Comparison of ENCODE assay signal across 11 cellular contexts in the genomic region with DNA sequence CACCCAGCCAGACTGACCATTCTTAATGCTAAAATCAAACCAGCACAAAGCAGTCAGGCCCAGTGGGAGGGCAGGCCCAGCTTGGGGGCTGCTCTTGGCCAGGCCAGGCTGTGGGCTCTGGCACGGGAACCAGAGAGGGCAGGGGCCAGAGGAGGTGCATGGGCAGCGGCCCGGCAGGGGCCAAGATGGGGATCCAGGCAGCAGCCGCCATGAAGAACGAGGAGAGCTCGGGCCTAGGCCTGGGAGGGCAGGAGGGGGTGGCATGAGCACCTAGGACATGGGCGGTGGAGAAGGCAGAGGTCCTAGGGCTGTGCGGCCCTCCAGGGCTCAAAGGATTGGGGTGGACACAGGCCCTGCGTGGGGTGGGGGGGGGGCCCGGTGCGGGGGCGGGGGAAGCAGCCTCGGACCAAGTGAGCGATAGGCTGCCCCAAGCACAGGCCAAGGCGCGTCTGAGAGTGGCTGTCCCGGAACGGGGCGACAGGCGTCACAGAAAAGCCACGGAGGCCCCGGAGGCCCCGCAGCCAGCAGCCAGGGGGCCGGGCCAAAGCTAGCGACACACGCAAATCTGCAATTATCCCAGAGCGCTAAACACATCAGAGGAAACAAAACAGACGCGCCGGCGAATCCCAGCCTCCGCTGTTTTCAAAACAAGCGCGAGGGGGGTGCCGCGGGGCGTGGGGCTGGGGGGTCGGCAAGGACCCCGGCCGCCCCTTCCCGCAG. TPM values are rescaled to one million over a fixed set of nuclear protein-coding genes. Genes with fewer than 3 reads are reported as not detected.
DNase-seq lines count a peak whose midpoint lies in the region; ATAC-seq and TF ChIP-seq lines count a peak whose summit lies in the region.
"Had no signal": no experiment of that assay in that cellular context is flagged by ENCODE, and none has a peak within 500 bp of the region (broad histone marks: within the 10 kb centered on the region; RNA-seq: fewer than 3 reads in every experiment).

No MANE protein-coding gene starts in this region.

- no peak for DNase-seq in colonic mucosa
- no peak for DNase-seq in sciatic nerve (ENCODE audit: low spot score)
- no peak for DNase-seq in stimulated activated CD4-positive, alpha-beta T cell treated with anti-CD3 and anti-CD28 coated beads, Interleukin-1b, Interleukin-23, amount 100 ng/mL, for 48 hours
- no peak for DNase-seq in activated CD8-positive, alpha-beta T cell treated with anti-CD3 and anti-CD28 coated beads, Interleukin-2, amount 10 ng/mL, durations not matched to agents 7 days and 5 days
- DNase-seq: activated T-cell treated with anti-CD3 and anti-CD28 coated beads for 4 hours, NCI-H2029 treated with DMSO at 0.1 percent for 48 hours had no signal

- intact Hi-C loops in colonic mucosa (cut with DNase I): no loop called here
- intact Hi-C loops in sciatic nerve (cut with DNase I): no loop called here

- H3K4me1 ChIP-seq in HUES48 (ENCODE audit: control insufficient read depth, insufficient read depth, low read length) (peaks cover 16% of the 10 kb centered on the region; the same call in 1 of the 2 replicates), colonic mucosa (peaks cover 83% of the 10 kb centered on the region), liver (ENCODE audit: control insufficient read depth in 4 of 4, insufficient read depth in 4 of 4, low read length in 3 of 4) (peaks cover 53 to 93% (median 78%) of the 10 kb centered on the region in 4 donors), thymus (ENCODE audit: control insufficient read depth, insufficient read depth, low read length) (peaks cover 10% of the 10 kb centered on the region)

- TF ChIP-seq RAD21 in liver (IDR thresholded peaks at IDR 0.05): no peak

- CTCF ChIA-PET in activated CD8-positive, alpha-beta T cell treated with anti-CD3 and anti-CD28 coated beads, Interleukin-2, amount 10 ng/mL, durations not matched to agents 7 days and 5 days (lab: Charles Lee): interaction anchor here (1.1 kb wide), 1 partner anchor 22 kb away, joined by 3 read pairs; no protein-coding TSS in a partner anchor

- 13% methylated on average over 41 of the region's 41 CpGs for WGBS in liver
- WGBS in thymus: 53% methylated on average over 41 of the region's 41 CpGs

- H3K4me1 Mint-ChIP-seq in activated CD8-positive, alpha-beta T cell treated with anti-CD3 and anti-CD28 coated beads, Interleukin-2, amount 10 ng/mL, durations not matched to agents 7 days and 5 days (ENCODE audit: low read depth): peaks cover 19% of the 10 kb centered on the region
- H3K4me1 Mint-ChIP-seq: T-cell had no signal

- H3K27me3 Mint-ChIP-seq in activated CD8-positive, alpha-beta T cell treated with anti-CD3 and anti-CD28 coated beads, Interleukin-2, amount 10 ng/mL, durations not matched to agents 7 days and 5 days (ENCODE audit: low read depth): no peaks in the 10 kb centered on the region

- POLR2A ChIA-PET in activated CD8-positive, alpha-beta T cell treated with anti-CD3 and anti-CD28 coated beads, Interleukin-2, amount 10 ng/mL, durations not matched to agents 7 days and 5 days (lab: Charles Lee): interaction anchor here (1.0 kb wide), 1 partner anchor 15 kb away, joined by 3 read pairs; no protein-coding TSS in a partner anchor

- ATAC-seq in sciatic nerve: no peak
- ATAC-seq in activated CD8-positive, alpha-beta T cell treated with anti-CD3 and anti-CD28 coated beads, Interleukin-2, amount 10 ng/mL, durations not matched to agents 7 days and 5 days: no peak
- no peak for ATAC-seq in HG03175 (IDR thresholded peaks at IDR 0.05; ENCODE audit: unreplicated experiment)
- ATAC-seq: T-cell had no signal

- H3K27ac Mint-ChIP-seq in activated CD8-positive, alpha-beta T cell treated with anti-CD3 and anti-CD28 coated beads, Interleukin-2, amount 10 ng/mL, durations not matched to agents 7 days and 5 days: no peak overlapping the region
- H3K27ac Mint-ChIP-seq: T-cell had no signal

- no peaks in the 10 kb centered on the region for H3K9me3 Mint-ChIP-seq in activated CD8-positive, alpha-beta T cell treated with anti-CD3 and anti-CD28 coated beads, Interleukin-2, amount 10 ng/mL, durations not matched to agents 7 days and 5 days (ENCODE audit: insufficient read depth)
- H3K9me3 Mint-ChIP-seq: T-cell had no signal

- TF ChIP-seq CTCF in colonic mucosa (IDR thresholded peaks at IDR 0.05): no peak
- no peak for TF ChIP-seq CTCF in liver (IDR thresholded peaks at IDR 0.05; ENCODE audit: low read depth, low read length, missing input control)

- H3K4me3 Mint-ChIP-seq in activated CD8-positive, alpha-beta T cell treated with anti-CD3 and anti-CD28 coated beads, Interleukin-2, amount 10 ng/mL, durations not matched to agents 7 days and 5 days: no peak overlapping the region

- H3K4me3 ChIP-seq in HUES48 (ENCODE audit: low read depth, low read length): peak overlapping the region; percentile 58; the same call in 1 of the 2 replicates
- H3K4me3 ChIP-seq in colonic mucosa: peak overlapping the region; percentile 41
- peak overlapping the region; percentile 23 to 84 (median 61) for H3K4me3 ChIP-seq in liver (ENCODE audit: low read depth in 1 of 3, low read length in 3 of 3)
- peak overlapping the region; percentile 14 for H3K4me3 ChIP-seq in thymus (ENCODE audit: low read length)

- H3K27me3 ChIP-seq in HUES48 (ENCODE audit: control insufficient read depth, insufficient read depth, low read length) (no peaks in the 10 kb centered on the region), colonic mucosa (no peaks in the 10 kb centered on the region), liver (ENCODE audit: control insufficient read depth in 4 of 4, insufficient read depth in 4 of 4, low read length in 3 of 4) (no peaks in the 10 kb centered on the region), thymus (ENCODE audit: control insufficient read depth, insufficient read depth) (peaks cover 18% of the 10 kb centered on the region)

- H3K9me3 ChIP-seq in HUES48 (ENCODE audit: control insufficient read depth, insufficient read depth, low read length) (no peaks in the 10 kb centered on the region), colonic mucosa (no peaks in the 10 kb centered on the region), liver (ENCODE audit: control insufficient read depth in 4 of 4, low read length in 3 of 4) (no peaks in the 10 kb centered on the region), thymus (ENCODE audit: control insufficient read depth) (no peaks in the 10 kb centered on the region)

- H3K36me3 Mint-ChIP-seq in activated CD8-positive, alpha-beta T cell treated with anti-CD3 and anti-CD28 coated beads, Interleukin-2, amount 10 ng/mL, durations not matched to agents 7 days and 5 days (ENCODE audit: low read depth): no peaks in the 10 kb centered on the region
- H3K36me3 Mint-ChIP-seq: T-cell had no signal

- H3K36me3 ChIP-seq in HUES48 (ENCODE audit: control insufficient read depth, insufficient read depth, low read length): no peaks in the 10 kb centered on the region
- H3K36me3 ChIP-seq in colonic mucosa: no peaks in the 10 kb centered on the region
- no peaks in the 10 kb centered on the region for H3K36me3 ChIP-seq in liver (ENCODE audit: control insufficient read depth in 4 of 4, insufficient read depth in 3 of 4, low read depth in 1 of 4, low read length in 3 of 4)
- no peaks in the 10 kb centered on the region for H3K36me3 ChIP-seq in thymus (ENCODE audit: control insufficient read depth, insufficient read depth)

- H3K27ac ChIP-seq in HUES48 (ENCODE audit: low read depth, low read length) (no peak overlapping the region), colonic mucosa (peak overlapping the region; percentile 61), liver (ENCODE audit: low read depth in 1 of 2, low read length in 2 of 2) (peak overlapping the region; percentile 68 to 78), thymus (ENCODE audit: low read depth) (no peak overlapping the region)

- H3K9ac ChIP-seq in HUES48 (ENCODE audit: low read depth, low read length): no peak overlapping the region
- H3K9ac ChIP-seq in colonic mucosa (ENCODE audit: low read depth in 2 of 2, low read length in 2 of 2): peak overlapping the region; percentile 51 to 69
- no peak overlapping the region for H3K9ac ChIP-seq in liver (ENCODE audit: low read depth in 1 of 2, low read length in 2 of 2)

TF ChIP-seq in liver, 16 proteins besides CTCF, POLR2A, EP300 and RAD21 (continues in another document):
- no peak for TF ChIP-seq EGR1 (IDR thresholded peaks at IDR 0.05; ENCODE audit: low read depth in 2 of 2)

RNA-seq across cellular contexts. Expression of a gene that starts 8.3 kb away (rescaled TPM):
- total RNA-seq in colonic mucosa (100 to 1,000 TPM; 270 to 339 TPM), liver (10 to 100 TPM; 28.8 to 95.7 TPM), sciatic nerve (160 TPM)
- polyA plus RNA-seq in liver (10 to 100 TPM; 60.1 to 87.8 TPM), thymus (53.2 TPM)
- total RNA-seq in activated CD8-positive, alpha-beta T cell treated with anti-CD3 and anti-CD28 coated beads, Interleukin-2, amount 10 ng/mL, durations not matched to agents 7 days and 5 days: 10 to 100 TPM; 48.4 to 49.9 TPM

RNA-seq across cellular contexts. Expression of a gene that starts 27.7 kb away (rescaled TPM):
- 1 to 10 TPM; 2.4 to 4.0 TPM for total RNA-seq in colonic mucosa
- 1 to 10 TPM; 1.1 to 1.2 TPM for total RNA-seq in liver
- polyA plus RNA-seq in liver: 1 to 10 TPM in 1 of 2 donors, under 1 TPM in 1; 0.86 to 1.0 TPM
- polyA plus RNA-seq in thymus: 8.3 TPM
- total RNA-seq in sciatic nerve: 14.0 TPM
- total RNA-seq in activated CD8-positive, alpha-beta T cell treated with anti-CD3 and anti-CD28 coated beads, Interleukin-2, amount 10 ng/mL, durations not matched to agents 7 days and 5 days: 1 to 10 TPM; 6.0 to 7.0 TPM

RNA-seq across cellular contexts. Expression of a gene that starts 28.9 kb away (rescaled TPM):
- total RNA-seq in colonic mucosa: 1 to 10 TPM; 1.3 to 1.9 TPM
- total RNA-seq in liver: 1 to 10 TPM in 1 of 2 donors, under 1 TPM in 1; 0.65 to 1.2 TPM
- polyA plus RNA-seq in liver: 1 to 10 TPM in 1 of 2 donors, under 1 TPM in 1; 0.83 to 2.0 TPM
- polyA plus RNA-seq in thymus: 17.7 TPM
- 20.4 TPM for total RNA-seq in sciatic nerve
- 10 to 100 TPM; 10.4 to 11.8 TPM for total RNA-seq in activated CD8-positive, alpha-beta T cell treated with anti-CD3 and anti-CD28 coated beads, Interleukin-2, amount 10 ng/mL, durations not matched to agents 7 days and 5 days

RNA-seq across cellular contexts. Expression of a gene that starts 37.6 kb away (rescaled TPM):
- total RNA-seq in colonic mucosa (1 to 10 TPM; 2.0 to 2.6 TPM), liver (1 to 10 TPM; 2.3 to 2.8 TPM), sciatic nerve (17.8 TPM)
- polyA plus RNA-seq in liver (1 to 10 TPM in 1 of 2 donors, under 1 TPM in 1; 0.83 to 1.5 TPM), thymus (8.2 TPM)
- total RNA-seq in activated CD8-positive, alpha-beta T cell treated with anti-CD3 and anti-CD28 coated beads, Interleukin-2, amount 10 ng/mL, durations not matched to agents 7 days and 5 days: 1 to 10 TPM; 4.8 to 5.3 TPM

RNA-seq across cellular contexts. Expression of a gene that starts 44.0 kb away (rescaled TPM):
- total RNA-seq in colonic mucosa (10 to 100 TPM; 34.1 to 55.9 TPM), liver (100 to 1,000 TPM in 1 of 2 donors, 10 to 100 TPM in 1; 51.7 to 117 TPM), sciatic nerve (42.1 TPM)
- polyA plus RNA-seq in liver (10 to 100 TPM; 28.8 to 42.6 TPM), thymus (45.4 TPM)
- total RNA-seq in activated CD8-positive, alpha-beta T cell treated with anti-CD3 and anti-CD28 coated beads, Interleukin-2, amount 10 ng/mL, durations not matched to agents 7 days and 5 days: 10 to 100 TPM; 62.1 to 64.9 TPM

Comparison
In these comparisons a context has a peak if more than half of its experiments do, and no peak if none do; other contexts are left out.
1. H3K27ac ChIP-seq: peak in colonic mucosa (single experiment) and liver (2 of 2); none in HUES48 (single experiment) and thymus (single experiment).
2. H3K9ac ChIP-seq: peak in colonic mucosa (2 of 2); none in HUES48 (single experiment) and liver (0 of 2).
3. Peak in every context shown above with its lines, with median percentiles within 50 percentile points of each other: H3K4me3 ChIP-seq.